8 cellular contexts compared by ENCODE assay signal in the genomic region with DNA sequence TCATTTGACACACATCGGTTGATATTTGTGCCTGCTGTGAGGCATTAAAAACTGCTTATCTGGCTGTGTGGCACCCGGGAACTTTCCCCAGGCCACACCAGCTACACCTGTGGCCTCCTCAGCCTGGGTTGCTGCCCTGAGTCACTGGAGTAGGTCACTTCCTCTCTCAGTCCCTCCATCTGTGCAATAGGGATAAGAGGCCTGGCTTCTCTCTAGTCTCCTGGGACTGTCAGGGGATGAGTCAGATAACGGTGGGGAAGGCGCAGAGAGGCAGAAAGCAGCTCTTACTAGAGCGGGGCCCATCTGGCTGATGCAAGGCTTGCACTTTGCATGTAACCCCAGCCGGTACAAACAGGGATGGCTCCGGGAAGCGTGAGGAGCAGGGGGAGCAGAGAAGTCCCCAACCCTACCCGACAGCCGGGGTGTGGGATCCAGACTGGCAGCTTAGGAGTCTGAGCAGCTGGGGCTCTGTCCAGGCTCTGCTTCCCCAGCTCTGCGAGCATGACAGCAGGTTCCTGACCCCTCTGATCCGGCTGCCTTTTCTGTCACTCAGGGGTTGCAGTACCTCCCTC. TPM values are rescaled to one million over a fixed set of nuclear protein-coding genes. Genes with fewer than 3 reads are reported as not detected.
DNase-seq lines count a peak whose midpoint lies in the region; ATAC-seq and TF ChIP-seq lines count a peak whose summit lies in the region.

No MANE protein-coding gene starts in this region.

- peak; percentile 66 for ATAC-seq in GM18517 (IDR thresholded peaks at IDR 0.05; ENCODE audit: unreplicated experiment)
- ATAC-seq in HG02938 (IDR thresholded peaks at IDR 0.05; ENCODE audit: unreplicated experiment) = peak; percentile 64

- in situ Hi-C loops in ACHN (cut with HindIII; ENCODE audit: low pct_ligation_motif_present, low pct_unique_long_range_greater_than_20kb, low sequenced_read_pairs) = loop anchor here (5.0 to 25.0 kb wide), 2 partner anchors 43 to 208 kb away; no protein-coding TSS in a partner anchor

- no peaks in the 10 kb centered on the region for H3K36me3 ChIP-seq in breast epithelium

- no peak for TF ChIP-seq POLR2A in breast epithelium (IDR thresholded peaks at IDR 0.05)

- H3K27ac ChIP-seq in breast epithelium = peak overlapping the region; percentile 93 to 94

- H3K9me3 ChIP-seq in breast epithelium = no peaks in the 10 kb centered on the region

- no peak for TF ChIP-seq CTCF in breast epithelium (IDR thresholded peaks at IDR 0.05)

- DNase-seq in ACHN (peak; percentile 100), NCI-H1694 (lab: John Stamatoyannopoulos, UW) (peak; percentile 91), T-helper 9 cell (peak; percentile 48), breast epithelium (ENCODE audit: low spot score in 2 of 2) (peak in 1 of 2 donors; percentile 62), kidney glomerular epithelial cell (lab: John Stamatoyannopoulos, UW) (peak; percentile 91)
- peak; percentile 61 for DNase-seq in stimulated activated CD4-positive, alpha-beta T cell treated with anti-CD3 and anti-CD28 coated beads, Interleukin-2, amount 100 ng/mL, for 4 hours (ENCODE audit: low read depth)

- peaks cover 14 to 36% of the 10 kb centered on the region in 2 donors for H3K4me1 ChIP-seq in breast epithelium

- H3K27me3 ChIP-seq in breast epithelium = no peaks in the 10 kb centered on the region

- intact Hi-C loops in breast epithelium (cut with DNase I; ENCODE audit: low total_unique reads) = no loop called here

- H3K4me3 ChIP-seq in breast epithelium = peak overlapping the region in 1 of 3 donors; percentile 26

RNA-seq across cellular contexts. Expression of gene DNAJB12, which starts 34.0 kb away (rescaled TPM):
- total RNA-seq in breast epithelium = 10 to 100 TPM; 38.4 to 48.1 (median 38.7) TPM

RNA-seq across cellular contexts. Expression of gene DDIT4, which starts 47.0 kb away (rescaled TPM):
- total RNA-seq in breast epithelium = 100 to 1,000 TPM; 183 to 555 (median 341) TPM
